Comparison of ENCODE assay signal across 1 cellular context in genomic region chr17:10754109-10754508, GRCh38.
TF ChIP-seq lines count a peak whose summit lies in the region.

No MANE protein-coding gene starts in this region.

TF ChIP-seq in K562, 482 proteins besides CTCF, POLR2A, EP300 and RAD21:
- TF ChIP-seq ZEB2 (IDR thresholded peaks at IDR 0.05) (no peak), CREB3 (tag; conservative IDR thresholded peaks at IDR 0.05; ENCODE audit: low read depth) (no peak), SMARCA5 (IDR thresholded peaks at IDR 0.05) (0 out of 2 replicates have a peak, but pooled peaks have one; percentile 20), BCOR (IDR thresholded peaks at IDR 0.05) (0 out of 2 replicates have a peak, but pooled peaks have one; percentile 43), RFX1 (IDR thresholded peaks at IDR 0.05) (no peak), ZNF316 (IDR thresholded peaks at IDR 0.05) (no peak), RBM25 (IDR thresholded peaks at IDR 0.05; ENCODE audit: low read depth, low read length, severe bottlenecking) (peak; percentile 93), ZNF239 (CRISPR knock-in tag; IDR thresholded peaks at IDR 0.05) (peak; percentile 59), ZNF124 (CRISPR knock-in tag; IDR thresholded peaks at IDR 0.05) (no peak), ZFP36 (IDR thresholded peaks at IDR 0.05; ENCODE audit: low read depth, low read length, partially characterized antibody) (peak; percentile 86), CHCHD3 (CRISPR knock-in tag; IDR thresholded peaks at IDR 0.05) (no peak), ZNF274 (IDR thresholded peaks at IDR 0.05; ENCODE audit: borderline replicate concordance, low read depth, low read length) (no peak), TAF7 (tag; IDR thresholded peaks at IDR 0.05) (no peak), ZNF121 (CRISPR knock-in tag; conservative IDR thresholded peaks at IDR 0.05) (no peak), TFAP4 (CRISPR knock-in tag; IDR thresholded peaks at IDR 0.05; ENCODE audit: borderline replicate concordance) (no peak), KAT7 (CRISPR knock-in tag; IDR thresholded peaks at IDR 0.05; ENCODE audit: borderline replicate concordance) (no peak), USF2 (CRISPR knock-in tag; IDR thresholded peaks at IDR 0.05) (no peak), WHSC1 (IDR thresholded peaks at IDR 0.05; ENCODE audit: low read length) (no peak)
